Comparison of ENCODE assay signal across 18 cellular contexts in the genomic region with DNA sequence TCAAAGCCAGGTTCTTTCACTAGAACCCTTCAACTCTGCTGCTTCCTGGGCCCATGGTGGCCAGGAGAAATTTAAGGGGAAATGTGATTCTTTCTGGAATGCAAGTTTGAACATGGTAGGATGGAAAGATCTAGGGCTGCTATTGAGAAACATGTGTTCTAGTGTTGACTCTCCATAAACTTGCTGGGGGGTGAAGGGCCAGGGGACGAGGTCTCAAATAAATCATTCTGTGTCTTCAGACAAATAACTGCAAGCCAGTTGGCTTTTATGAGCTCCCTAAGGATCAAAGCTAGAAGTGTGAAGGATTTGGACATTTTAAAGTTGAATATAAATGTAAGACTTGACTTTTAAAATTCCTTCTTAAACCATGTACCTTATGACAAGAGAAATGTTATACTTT.
DNase-seq lines count a peak whose midpoint lies in the region; ATAC-seq, FAIRE-seq and TF ChIP-seq lines count a peak whose summit lies in the region.
"Had no signal": no experiment of that assay in that cellular context is flagged by ENCODE, and none has a peak within 500 bp of the region (broad histone marks: within the 10 kb centered on the region; RNA-seq: fewer than 3 reads in every experiment).

No MANE protein-coding gene starts in this region.

- POLR2A ChIA-PET in MCF 10A (lab: Yijun Ruan, JAX), result interaction anchor here (0.9 to 2.5 kb wide), 2 partner anchors 39 to 50 kb away, joined by 4 to 9 read pairs; no protein-coding TSS in a partner anchor
- POLR2A ChIA-PET in endothelial cell of umbilical vein (lab: Charles Lee), result no interaction called here

- CTCF ChIA-PET in MCF 10A (lab: Yijun Ruan, JAX) (no interaction called here), mammary epithelial cell (lab: Charles Lee; ENCODE audit: low non-redundant PET) (no interaction called here), endothelial cell of umbilical vein (lab: Charles Lee) (interaction anchor here (1.4 kb wide), 1 partner anchor 49 kb away, joined by 3 read pairs; no protein-coding TSS in a partner anchor)

- no peak overlapping the region for H3K4me3 ChIP-seq in mammary epithelial cell (replicated peaks in 1 of 3; ENCODE audit: insufficient read depth in 1 of 3, low read depth in 2 of 3, low read length in 3 of 3)
- H3K4me3 ChIP-seq in endothelial cell of umbilical vein (replicated peaks in 1 of 3; ENCODE audit: insufficient read depth in 1 of 3, low read depth in 1 of 3, low read length in 3 of 3), result no peak overlapping the region
- no peak overlapping the region for H3K4me3 ChIP-seq in tibial artery

- peak; percentile 21 for FAIRE-seq in endothelial cell of umbilical vein (lab: Jason Lieb, UNC)

- no peak overlapping the region for H3K9ac ChIP-seq in mammary epithelial cell (ENCODE audit: insufficient read depth, low read length)
- no peak overlapping the region for H3K9ac ChIP-seq in endothelial cell of umbilical vein (replicated peaks; ENCODE audit: extremely low read depth, insufficient read depth, low read length)

- H3K9me1 ChIP-seq in endothelial cell of umbilical vein (replicated peaks; ENCODE audit: control insufficient read depth, extremely low read depth, insufficient read depth, low read length), result no peaks in the 10 kb centered on the region

- H2AFZ ChIP-seq in mammary epithelial cell (ENCODE audit: low read depth, low read length) (no peak overlapping the region), endothelial cell of umbilical vein (ENCODE audit: low read depth, low read length) (no peak overlapping the region)

- H3K4me3 Mint-ChIP-seq in MCF 10A (ENCODE audit: unreplicated experiment), result no peak overlapping the region
- H3K4me3 Mint-ChIP-seq in osteocyte (ENCODE audit: unreplicated experiment), result no peak overlapping the region
- H3K4me3 Mint-ChIP-seq: CD4-positive, alpha-beta T cell had no signal

- H3K27me3 ChIP-seq in mammary epithelial cell (ENCODE audit: insufficient read depth, low read length) (no peaks in the 10 kb centered on the region), endothelial cell of umbilical vein (ENCODE audit: control insufficient read depth in 2 of 2, insufficient read depth in 2 of 2, low read length in 2 of 2) (no peaks in the 10 kb centered on the region), tibial artery (no peaks in the 10 kb centered on the region)
- H3K27me3 ChIP-seq: BE2C had no signal

- H3K4me2 ChIP-seq in mammary epithelial cell (ENCODE audit: insufficient read depth, low read depth, low read length) (no peak overlapping the region), endothelial cell of umbilical vein (ENCODE audit: insufficient read depth, low read length) (no peak overlapping the region)

- H3K27ac ChIP-seq in mammary epithelial cell (ENCODE audit: insufficient read depth, low read depth, low read length) (no peak overlapping the region), endothelial cell of umbilical vein (ENCODE audit: insufficient read depth, low read depth, low read length) (no peak overlapping the region), tibial artery (peak overlapping the region; percentile 68 to 72)

- BruUV-seq in MCF 10A (replicated peaks; lab: Mats Ljungman, UMichigan) (no TSS peak), mammary epithelial cell (replicated peaks; lab: Mats Ljungman, UMichigan) (no TSS peak), endothelial cell of umbilical vein (replicated peaks; lab: Mats Ljungman, UMichigan) (no TSS peak)

- no peak for TF ChIP-seq POLR2A in endothelial cell of umbilical vein (IDR thresholded peaks at IDR 0.05; ENCODE audit: low read depth, low read length)

- dilution Hi-C loops in mammary epithelial cell (cut with HindIII; ENCODE audit: low sequenced_read_pairs) (no loop called here), endothelial cell of umbilical vein (cut with MboI; ENCODE audit: extremely low pct_ligation_motif_present, low sequenced_read_pairs) (no loop called here)

- peak overlapping the region; percentile 43 for H3K27ac Mint-ChIP-seq in MCF 10A (ENCODE audit: low read depth, unreplicated experiment)
- H3K27ac Mint-ChIP-seq in osteocyte (ENCODE audit: unreplicated experiment), result peak overlapping the region; percentile 74
- H3K27ac Mint-ChIP-seq: CD4-positive, alpha-beta T cell had no signal

- H3K9me3 Mint-ChIP-seq in MCF 10A (ENCODE audit: unreplicated experiment) (no peaks in the 10 kb centered on the region), osteocyte (ENCODE audit: unreplicated experiment) (no peaks in the 10 kb centered on the region)
- H3K9me3 Mint-ChIP-seq: CD4-positive, alpha-beta T cell had no signal

- peaks cover 6% of the 10 kb centered on the region for H3K36me3 Mint-ChIP-seq in MCF 10A (ENCODE audit: insufficient read depth, unreplicated experiment)
- H3K36me3 Mint-ChIP-seq in osteocyte (ENCODE audit: unreplicated experiment), result no peaks in the 10 kb centered on the region

- DNase-seq in MCF 10A (ENCODE audit: unreplicated experiment), result no peak
- DNase-seq in mammary epithelial cell, result no peak
- DNase-seq in endothelial cell of umbilical vein (ENCODE audit: low read depth, low spot score), result no peak
- DNase-seq in osteocyte (ENCODE audit: extremely low spot score, unreplicated experiment), result no peak
- no peak for DNase-seq in tibial artery
- DNase-seq in NCI-H526 treated with DMSO at 0.1 percent for 48 hours (lab: John Stamatoyannopoulos, UW), result no peak
- DNase-seq: 8988T; BE2C; CD4-positive, alpha-beta T cell; DMS79 treated with DMSO at 0.1 percent for 48 hours; KG1; NCI-H1092 treated with DMSO at 0.1 percent for 48 hours; NCI-H1694; NCI-H2227 treated with DMSO at 0.1 percent for 48 hours; NCI-H524 had no signal

- intact Hi-C loops in MCF 10A (cut with micrococcal nuclease) (no loop called here), mammary epithelial cell (cut with micrococcal nuclease) (no loop called here), endothelial cell of umbilical vein (cut with micrococcal nuclease) (no loop called here), tibial artery (cut with DNase I; ENCODE audit: low total_unique reads) (no loop called here)

- no peaks in the 10 kb centered on the region for H4K20me1 ChIP-seq in mammary epithelial cell (ENCODE audit: insufficient read depth, low read length)
- no peaks in the 10 kb centered on the region for H4K20me1 ChIP-seq in endothelial cell of umbilical vein (replicated peaks; ENCODE audit: control insufficient read depth, extremely low read depth, insufficient read depth, low read length)

- no peaks in the 10 kb centered on the region for H3K27me3 Mint-ChIP-seq in MCF 10A (ENCODE audit: insufficient read depth, unreplicated experiment)
- no peaks in the 10 kb centered on the region for H3K27me3 Mint-ChIP-seq in osteocyte (ENCODE audit: unreplicated experiment)

- H3K9me3 ChIP-seq in mammary epithelial cell (replicated peaks; ENCODE audit: insufficient read depth, low read length) (no peaks in the 10 kb centered on the region), endothelial cell of umbilical vein (replicated peaks; ENCODE audit: control insufficient read depth, insufficient read depth, low read length) (no peaks in the 10 kb centered on the region), tibial artery (no peaks in the 10 kb centered on the region)
- H3K9me3 ChIP-seq: BE2C had no signal

- no peaks in the 10 kb centered on the region for H3K4me1 ChIP-seq in mammary epithelial cell (ENCODE audit: insufficient read depth, low read length)
- H3K4me1 ChIP-seq in endothelial cell of umbilical vein (ENCODE audit: control insufficient read depth, extremely low read depth, insufficient read depth, low read length), result no peaks in the 10 kb centered on the region
- H3K4me1 ChIP-seq in tibial artery, result peaks cover 0 to 62% (median 30%) of the 10 kb centered on the region in 4 donors
- H3K4me1 ChIP-seq: BE2C had no signal

- WGBS in mammary epithelial cell (ENCODE audit: low coverage, missing lambda C conversion rate), result 80% methylated on average over 1 of the region's 1 CpG

- no peak for TF ChIP-seq CTCF in MCF 10A (IDR thresholded peaks at IDR 0.05; ENCODE audit: unreplicated experiment)
- no peak for TF ChIP-seq CTCF in mammary epithelial cell (conservative IDR thresholded peaks at IDR 0.05 in 1 of 2, IDR thresholded peaks at IDR 0.05 in 1 of 2; ENCODE audit: extremely low read depth in 1 of 2, insufficient read depth in 1 of 2, low read depth in 1 of 2, low read length in 2 of 2)
- TF ChIP-seq CTCF in endothelial cell of umbilical vein (IDR thresholded peaks at IDR 0.05; ENCODE audit: extremely low read depth in 1 of 2, insufficient read depth in 1 of 2, low read depth in 1 of 2, low read length in 2 of 2), result no peak
- TF ChIP-seq CTCF in osteocyte (IDR thresholded peaks at IDR 0.05), result no peak
- no peak for TF ChIP-seq CTCF in tibial artery (IDR thresholded peaks at IDR 0.05)

- no peaks in the 10 kb centered on the region for H3K79me2 ChIP-seq in mammary epithelial cell (ENCODE audit: insufficient read depth, low read length)
- no peaks in the 10 kb centered on the region for H3K79me2 ChIP-seq in endothelial cell of umbilical vein (ENCODE audit: control insufficient read depth, insufficient read depth, low read length)

- H3K36me3 ChIP-seq in mammary epithelial cell (ENCODE audit: insufficient read depth, low read length) (no peaks in the 10 kb centered on the region), endothelial cell of umbilical vein (ENCODE audit: control insufficient read depth in 2 of 2, extremely low read depth in 1 of 2, insufficient read depth in 2 of 2, low read length in 2 of 2) (no peaks in the 10 kb centered on the region), tibial artery (no peaks in the 10 kb centered on the region)
- H3K36me3 ChIP-seq: BE2C had no signal

- in situ Hi-C loops in mammary epithelial cell (cut with MboI; ENCODE audit: low sequenced_read_pairs in 2 of 2), result no loop called here

- H3K4me1 Mint-ChIP-seq in MCF 10A (ENCODE audit: insufficient read depth, unreplicated experiment) (peaks cover 23% of the 10 kb centered on the region), osteocyte (ENCODE audit: unreplicated experiment) (peaks cover 41% of the 10 kb centered on the region)

- no peak for ATAC-seq in GM21576 (IDR thresholded peaks at IDR 0.05; ENCODE audit: unreplicated experiment)
- no peak for ATAC-seq in HG02840 (IDR thresholded peaks at IDR 0.05; ENCODE audit: low FRiP score, unreplicated experiment)
- ATAC-seq: HCT116 had no signal

TF ChIP-seq in endothelial cell of umbilical vein, 7 proteins besides CTCF, POLR2A, EP300 and RAD21 (continues in another document):
- TF ChIP-seq EZH2 (IDR thresholded peaks at IDR 0.05; ENCODE audit: borderline replicate concordance, low read depth, low read length, severe bottlenecking) (no peak), MYC (IDR thresholded peaks at IDR 0.05; ENCODE audit: low read depth, low read length) (no peak), JUN (IDR thresholded peaks at IDR 0.05; ENCODE audit: borderline replicate concordance, insufficient read depth, insufficient read length, low read depth) (no peak), FOS (IDR thresholded peaks at IDR 0.05; ENCODE audit: borderline replicate concordance, insufficient read depth, low read length) (no peak), GATA2 (IDR thresholded peaks at IDR 0.05; ENCODE audit: insufficient read depth, insufficient read length, low read depth, low read length) (no peak)
- TF ChIP-seq, protein P1, sequence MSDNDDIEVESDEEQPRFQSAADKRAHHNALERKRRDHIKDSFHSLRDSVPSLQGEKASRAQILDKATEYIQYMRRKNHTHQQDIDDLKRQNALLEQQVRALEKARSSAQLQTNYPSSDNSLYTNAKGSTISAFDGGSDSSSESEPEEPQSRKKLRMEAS (IDR thresholded peaks at IDR 0.05; ENCODE audit: insufficient read depth, insufficient read length), result no peak

Comparison
In these comparisons a context has a peak if more than half of its experiments do, and no peak if none do; other contexts are left out.
1. H3K27ac ChIP-seq: peak in tibial artery (2 of 2); none in mammary epithelial cell (single experiment) and endothelial cell of umbilical vein (single experiment).